Comparison of ENCODE assay signal across 1 cellular context in genomic region chr5:1667648-1668140, GRCh38.
TF ChIP-seq lines count a peak whose summit lies in the region.

No MANE protein-coding gene starts in this region.

TF ChIP-seq in HCT116, 20 proteins besides CTCF, POLR2A, EP300 and RAD21 (continued from another document):
- TF ChIP-seq, protein P1, sequence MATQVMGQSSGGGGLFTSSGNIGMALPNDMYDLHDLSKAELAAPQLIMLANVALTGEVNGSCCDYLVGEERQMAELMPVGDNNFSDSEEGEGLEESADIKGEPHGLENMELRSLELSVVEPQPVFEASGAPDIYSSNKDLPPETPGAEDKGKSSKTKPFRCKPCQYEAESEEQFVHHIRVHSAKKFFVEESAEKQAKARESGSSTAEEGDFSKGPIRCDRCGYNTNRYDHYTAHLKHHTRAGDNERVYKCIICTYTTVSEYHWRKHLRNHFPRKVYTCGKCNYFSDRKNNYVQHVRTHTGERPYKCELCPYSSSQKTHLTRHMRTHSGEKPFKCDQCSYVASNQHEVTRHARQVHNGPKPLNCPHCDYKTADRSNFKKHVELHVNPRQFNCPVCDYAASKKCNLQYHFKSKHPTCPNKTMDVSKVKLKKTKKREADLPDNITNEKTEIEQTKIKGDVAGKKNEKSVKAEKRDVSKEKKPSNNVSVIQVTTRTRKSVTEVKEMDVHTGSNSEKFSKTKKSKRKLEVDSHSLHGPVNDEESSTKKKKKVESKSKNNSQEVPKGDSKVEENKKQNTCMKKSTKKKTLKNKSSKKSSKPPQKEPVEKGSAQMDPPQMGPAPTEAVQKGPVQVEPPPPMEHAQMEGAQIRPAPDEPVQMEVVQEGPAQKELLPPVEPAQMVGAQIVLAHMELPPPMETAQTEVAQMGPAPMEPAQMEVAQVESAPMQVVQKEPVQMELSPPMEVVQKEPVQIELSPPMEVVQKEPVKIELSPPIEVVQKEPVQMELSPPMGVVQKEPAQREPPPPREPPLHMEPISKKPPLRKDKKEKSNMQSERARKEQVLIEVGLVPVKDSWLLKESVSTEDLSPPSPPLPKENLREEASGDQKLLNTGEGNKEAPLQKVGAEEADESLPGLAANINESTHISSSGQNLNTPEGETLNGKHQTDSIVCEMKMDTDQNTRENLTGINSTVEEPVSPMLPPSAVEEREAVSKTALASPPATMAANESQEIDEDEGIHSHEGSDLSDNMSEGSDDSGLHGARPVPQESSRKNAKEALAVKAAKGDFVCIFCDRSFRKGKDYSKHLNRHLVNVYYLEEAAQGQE (IDR thresholded peaks at IDR 0.05; ENCODE audit: low read depth), result no peak
TF ChIP-seq in HCT116: peak in this region for 0.
